1 cellular context compared by ENCODE assay signal in genomic region chr17:67613961-67614360, GRCh38.
TF ChIP-seq lines count a peak whose summit lies in the region.

No MANE protein-coding gene starts in this region.

TF ChIP-seq in GM12878, 131 proteins besides CTCF, POLR2A, EP300 and RAD21:
- peak; percentile 6; the same call in 1 of the 2 replicates for TF ChIP-seq JUNB (IDR thresholded peaks at IDR 0.05)
- TF ChIP-seq, protein P1, sequence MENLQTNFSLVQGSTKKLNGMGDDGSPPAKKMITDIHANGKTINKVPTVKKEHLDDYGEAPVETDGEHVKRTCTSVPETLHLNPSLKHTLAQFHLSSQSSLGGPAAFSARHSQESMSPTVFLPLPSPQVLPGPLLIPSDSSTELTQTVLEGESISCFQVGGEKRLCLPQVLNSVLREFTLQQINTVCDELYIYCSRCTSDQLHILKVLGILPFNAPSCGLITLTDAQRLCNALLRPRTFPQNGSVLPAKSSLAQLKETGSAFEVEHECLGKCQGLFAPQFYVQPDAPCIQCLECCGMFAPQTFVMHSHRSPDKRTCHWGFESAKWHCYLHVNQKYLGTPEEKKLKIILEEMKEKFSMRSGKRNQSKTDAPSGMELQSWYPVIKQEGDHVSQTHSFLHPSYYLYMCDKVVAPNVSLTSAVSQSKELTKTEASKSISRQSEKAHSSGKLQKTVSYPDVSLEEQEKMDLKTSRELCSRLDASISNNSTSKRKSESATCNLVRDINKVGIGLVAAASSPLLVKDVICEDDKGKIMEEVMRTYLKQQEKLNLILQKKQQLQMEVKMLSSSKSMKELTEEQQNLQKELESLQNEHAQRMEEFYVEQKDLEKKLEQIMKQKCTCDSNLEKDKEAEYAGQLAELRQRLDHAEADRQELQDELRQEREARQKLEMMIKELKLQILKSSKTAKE (IDR thresholded peaks at IDR 0.05; ENCODE audit: low read depth, poor library complexity, severe bottlenecking), result no peak
- TF ChIP-seq TCF7 (IDR thresholded peaks at IDR 0.05; ENCODE audit: borderline replicate concordance), result peak; percentile 69
- TF ChIP-seq, protein P2, sequence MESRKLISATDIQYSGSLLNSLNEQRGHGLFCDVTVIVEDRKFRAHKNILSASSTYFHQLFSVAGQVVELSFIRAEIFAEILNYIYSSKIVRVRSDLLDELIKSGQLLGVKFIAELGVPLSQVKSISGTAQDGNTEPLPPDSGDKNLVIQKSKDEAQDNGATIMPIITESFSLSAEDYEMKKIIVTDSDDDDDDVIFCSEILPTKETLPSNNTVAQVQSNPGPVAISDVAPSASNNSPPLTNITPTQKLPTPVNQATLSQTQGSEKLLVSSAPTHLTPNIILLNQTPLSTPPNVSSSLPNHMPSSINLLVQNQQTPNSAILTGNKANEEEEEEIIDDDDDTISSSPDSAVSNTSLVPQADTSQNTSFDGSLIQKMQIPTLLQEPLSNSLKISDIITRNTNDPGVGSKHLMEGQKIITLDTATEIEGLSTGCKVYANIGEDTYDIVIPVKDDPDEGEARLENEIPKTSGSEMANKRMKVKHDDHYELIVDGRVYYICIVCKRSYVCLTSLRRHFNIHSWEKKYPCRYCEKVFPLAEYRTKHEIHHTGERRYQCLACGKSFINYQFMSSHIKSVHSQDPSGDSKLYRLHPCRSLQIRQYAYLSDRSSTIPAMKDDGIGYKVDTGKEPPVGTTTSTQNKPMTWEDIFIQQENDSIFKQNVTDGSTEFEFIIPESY (IDR thresholded peaks at IDR 0.05), result peak; percentile 84; the same call in 1 of the 2 replicates
- peak; percentile 16; the same call in 1 of the 2 replicates for TF ChIP-seq ZNF384 (IDR thresholded peaks at IDR 0.05; ENCODE audit: borderline replicate concordance, low read depth, low read length)
- peak; percentile 41 for TF ChIP-seq NFIC (IDR thresholded peaks at IDR 0.05; ENCODE audit: low read depth, low read length)
- peak; percentile 57 for TF ChIP-seq EED (IDR thresholded peaks at IDR 0.05; ENCODE audit: low read depth)
- TF ChIP-seq RB1 (IDR thresholded peaks at IDR 0.05; ENCODE audit: borderline replicate concordance), result no peak
- TF ChIP-seq ZBED1 (IDR thresholded peaks at IDR 0.05; ENCODE audit: borderline replicate concordance), result no peak
- no peak for TF ChIP-seq BRCA1 (IDR thresholded peaks at IDR 0.05; ENCODE audit: low read depth, low read length)
- peak; percentile 56; the same call in 1 of the 2 replicates for TF ChIP-seq TCF12 (IDR thresholded peaks at IDR 0.05; ENCODE audit: low read depth, low read length)
TF ChIP-seq in GM12878: peak in this region for 7.
